In genomic region chr6:168130683-168131371, GRCh38 we compare ENCODE assay signal across 18 cellular contexts. TPM values are rescaled to one million over a fixed set of nuclear protein-coding genes. Genes with fewer than 3 reads are reported as not detected.
"Had no signal": no experiment of that assay in that cellular context is flagged by ENCODE, and none has a peak within 500 bp of the region (broad histone marks: within the 10 kb centered on the region; RNA-seq: fewer than 3 reads in every experiment).

No MANE protein-coding gene starts in this region.

- H3K4me1 Mint-ChIP-seq: activated naive CD8-positive, alpha-beta T cell treated with anti-CD3 and anti-CD28 coated beads, Interleukin-2, amount 50 U/mL, for 24 hours had no signal

- H3K4me3 ChIP-seq: ascending aorta, heart left ventricle, spleen, suprapubic skin, upper lobe of left lung had no signal

- DNase-seq: activated CD4-positive, alpha-beta memory T cell treated with anti-CD3 and anti-CD28 coated beads for 36 hours; activated CD4-positive, CD25-positive, alpha-beta regulatory T cell treated with anti-CD3 and anti-CD28 coated beads, Interleukin-2, amount 50 U/mL, for 72 hours; activated naive CD4-positive, alpha-beta T cell treated with Interleukin-2 at 50 U/mL for 16 hours; activated naive CD8-positive, alpha-beta T cell treated with anti-CD3 and anti-CD28 coated beads, Interleukin-2, amount 50 U/mL, for 24 hours; foreskin melanocyte; spleen; stimulated activated CD4-positive, alpha-beta T cell treated with anti-CD3 and anti-CD28 coated beads, Interleukin-2, amount 100 ng/mL, for 24 hours; stimulated activated naive CD4-positive, alpha-beta T cell; SW 1271 had no signal

- H3K36me3 Mint-ChIP-seq: activated CD4-positive, alpha-beta memory T cell treated with anti-CD3 and anti-CD28 coated beads for 36 hours; mesothelial cell of epicardium had no signal

- H3K27ac Mint-ChIP-seq: activated CD4-positive, alpha-beta memory T cell treated with anti-CD3 and anti-CD28 coated beads for 36 hours; activated naive CD8-positive, alpha-beta T cell treated with anti-CD3 and anti-CD28 coated beads, Interleukin-2, amount 50 U/mL, for 24 hours; activated T-helper 1 cell treated with anti-CD3 and anti-CD28 coated beads, Interleukin-12 subunit alpha, Interleukin-12 subunit beta, Interleukin-2, Interleukin-4 antibody, amounts not matched to agents 30 ng/mL and 10 ng/mL and 1 ng/mL, durations not matched to agents 14 hours and 24 hours and 36 hours; mesothelial cell of epicardium had no signal

- H3K27ac ChIP-seq: ascending aorta, heart left ventricle, spleen, suprapubic skin, upper lobe of left lung had no signal

- H3K36me3 ChIP-seq: ascending aorta, heart left ventricle, spleen, suprapubic skin, upper lobe of left lung had no signal

- H3K4me3 Mint-ChIP-seq: activated CD4-positive, alpha-beta memory T cell treated with anti-CD3 and anti-CD28 coated beads for 36 hours; activated naive CD8-positive, alpha-beta T cell treated with anti-CD3 and anti-CD28 coated beads, Interleukin-2, amount 50 U/mL, for 24 hours; activated T-helper 1 cell treated with anti-CD3 and anti-CD28 coated beads, Interleukin-12 subunit alpha, Interleukin-12 subunit beta, Interleukin-2, Interleukin-4 antibody, amounts not matched to agents 30 ng/mL and 10 ng/mL and 1 ng/mL, durations not matched to agents 14 hours and 24 hours and 36 hours; mesothelial cell of epicardium had no signal

- H3K9me3 ChIP-seq: ascending aorta, heart left ventricle, spleen, suprapubic skin, upper lobe of left lung had no signal

- H3K9me3 Mint-ChIP-seq: activated CD4-positive, alpha-beta memory T cell treated with anti-CD3 and anti-CD28 coated beads for 36 hours; activated naive CD8-positive, alpha-beta T cell treated with anti-CD3 and anti-CD28 coated beads, Interleukin-2, amount 50 U/mL, for 24 hours; activated T-helper 1 cell treated with anti-CD3 and anti-CD28 coated beads, Interleukin-12 subunit alpha, Interleukin-12 subunit beta, Interleukin-2, Interleukin-4 antibody, amounts not matched to agents 30 ng/mL and 10 ng/mL and 1 ng/mL, durations not matched to agents 14 hours and 24 hours and 36 hours; mesothelial cell of epicardium had no signal

- H3K27me3 ChIP-seq: ascending aorta, heart left ventricle, upper lobe of left lung had no signal

RNA-seq across cellular contexts. Expression of gene FRMD1, which starts 51.8 kb away (rescaled TPM):
- total RNA-seq: activated CD4-positive, alpha-beta memory T cell treated with anti-CD3 and anti-CD28 coated beads for 36 hours; activated T-helper 1 cell treated with anti-CD3 and anti-CD28 coated beads, Interleukin-12 subunit alpha, Interleukin-12 subunit beta, Interleukin-2, Interleukin-4 antibody, amounts not matched to agents 30 ng/mL and 10 ng/mL and 1 ng/mL, durations not matched to agents 14 hours and 24 hours and 36 hours; ascending aorta; bronchial epithelial cell; endothelial cell of umbilical vein; mesothelial cell of epicardium; myocyte; upper lobe of left lung had no signal
